23 cellular contexts compared by ENCODE assay signal in the genomic region with DNA sequence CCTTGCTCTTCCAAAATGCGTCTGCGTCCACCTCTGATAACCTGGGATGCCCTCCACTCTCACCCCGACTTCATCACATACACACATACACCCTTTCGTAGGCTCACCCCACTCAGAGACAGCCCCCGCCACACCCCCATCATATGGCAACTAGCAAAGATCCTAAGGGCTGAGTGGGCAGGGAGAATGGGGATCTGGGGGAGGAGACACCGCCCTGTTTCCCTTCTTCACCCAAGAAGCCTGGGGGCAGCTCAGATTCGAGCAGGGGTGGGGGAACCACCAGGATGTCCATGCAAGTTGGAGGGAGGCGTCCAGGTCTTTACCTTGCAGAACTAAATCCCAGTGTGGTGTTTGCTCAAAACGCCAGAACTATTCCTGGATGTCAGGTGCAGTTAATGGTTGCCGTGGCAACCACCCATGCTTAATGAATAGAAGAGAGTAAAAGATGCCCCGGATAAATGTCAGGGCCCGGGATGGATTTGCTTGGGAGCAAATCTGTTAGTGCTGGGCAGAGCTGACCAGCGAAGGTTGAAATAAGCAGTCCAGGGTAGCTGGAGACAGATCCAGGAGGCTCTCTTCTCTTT.
DNase-seq lines count a peak whose midpoint lies in the region; ATAC-seq and TF ChIP-seq lines count a peak whose summit lies in the region.
"Had no signal": no experiment of that assay in that cellular context is flagged by ENCODE, and none has a peak within 500 bp of the region (broad histone marks: within the 10 kb centered on the region; RNA-seq: fewer than 3 reads in every experiment).

No MANE protein-coding gene starts in this region.

- TF ChIP-seq RAD21 in neural cell (conservative IDR thresholded peaks at IDR 0.05): no peak

- TF ChIP-seq CTCF in neural cell (IDR thresholded peaks at IDR 0.05; ENCODE audit: poor library complexity, severe bottlenecking) (no peak), GM20000 (IDR thresholded peaks at IDR 0.05; ENCODE audit: extremely low read depth, missing control alignments) (no peak)

- no peaks in the 10 kb centered on the region for H3K9me2 ChIP-seq in neural cell (ENCODE audit: insufficient read depth, low read length)

- no peaks in the 10 kb centered on the region for H3K36me3 ChIP-seq in neural cell (ENCODE audit: insufficient read depth, low read length)
- no peaks in the 10 kb centered on the region for H3K36me3 ChIP-seq in aorta (ENCODE audit: control insufficient read depth in 1 of 2, insufficient read depth in 2 of 2, low read length in 1 of 2)
- H3K36me3 ChIP-seq: BLaER1 treated with 17β-estradiol and CSF1 and Interleukin-3, amounts not matched to agents 10 nM and 100 nM; Peyer's patch; SJSA1 had no signal

- H3K79me2 ChIP-seq in neural cell (replicated peaks; ENCODE audit: insufficient read depth, low read length): no peaks in the 10 kb centered on the region

- H3K27me3 ChIP-seq in neural cell (ENCODE audit: insufficient read depth, low read depth, low read length) (no peaks in the 10 kb centered on the region), aorta (ENCODE audit: control insufficient read depth in 1 of 2, insufficient read depth in 2 of 2, low read length in 1 of 2) (no peaks in the 10 kb centered on the region)
- H3K27me3 ChIP-seq: BLaER1 treated with 17β-estradiol and CSF1 and Interleukin-3, amounts not matched to agents 10 nM and 100 nM; Peyer's patch; SJSA1 had no signal

- peak overlapping the region; percentile 72 for H3K4me2 ChIP-seq in neural cell (ENCODE audit: low read length)
- H3K4me2 ChIP-seq: BLaER1 treated with 17β-estradiol and CSF1 and Interleukin-3, amounts not matched to agents 10 nM and 100 nM had no signal

- H3K4me1 ChIP-seq in aorta (ENCODE audit: control insufficient read depth in 1 of 2, insufficient read depth in 2 of 2, low read length in 2 of 2): no peaks in the 10 kb centered on the region
- H3K4me1 ChIP-seq: BLaER1 treated with 17β-estradiol and CSF1 and Interleukin-3, amounts not matched to agents 10 nM and 100 nM; Caco-2; Peyer's patch; SJSA1 had no signal

- no peak for TF ChIP-seq EP300 in neural cell (conservative IDR thresholded peaks at IDR 0.05; ENCODE audit: poor library complexity, severe bottlenecking)

- WGBS in aorta, 2 donors: 75 to 77% methylated on average over 13 of the region's 13 CpGs

- H3K4me3 ChIP-seq in neural cell (ENCODE audit: low read length) (peak overlapping the region; percentile 54), aorta (ENCODE audit: low read length in 2 of 2) (no peak overlapping the region)
- H3K4me3 ChIP-seq: BLaER1 treated with 17β-estradiol and CSF1 and Interleukin-3, amounts not matched to agents 10 nM and 100 nM; Peyer's patch; SJSA1 had no signal

- H3K27ac ChIP-seq in neural cell (ENCODE audit: low read length) (peak overlapping the region; percentile 35), aorta (ENCODE audit: low read depth in 1 of 2, low read length in 2 of 2) (no peak overlapping the region)
- H3K27ac ChIP-seq: BLaER1 treated with 17β-estradiol and CSF1 and Interleukin-3, amounts not matched to agents 10 nM and 100 nM; HL-60; Peyer's patch; SJSA1 had no signal

- no peak overlapping the region for H2AFZ ChIP-seq in neural cell (ENCODE audit: low read depth, low read length)

- H3K9me3 ChIP-seq in neural cell (ENCODE audit: low read length) (no peaks in the 10 kb centered on the region), aorta (ENCODE audit: control insufficient read depth, low read length) (no peaks in the 10 kb centered on the region)
- H3K9me3 ChIP-seq: BLaER1 treated with 17β-estradiol and CSF1 and Interleukin-3, amounts not matched to agents 10 nM and 100 nM; Caco-2; Peyer's patch; SJSA1 had no signal

- intact Hi-C loops in aorta (cut with DNase I): no loop called here

- H3F3A ChIP-seq in neural cell (ENCODE audit: insufficient read depth, low read length, poor library complexity, severe bottlenecking): no peaks in the 10 kb centered on the region

- ATAC-seq in aorta (ENCODE audit: low FRiP score): peak; percentile 27
- ATAC-seq in GM18907 (IDR thresholded peaks at IDR 0.05; ENCODE audit: unreplicated experiment): no peak
- ATAC-seq: HepG2 had no signal

- H3K9ac ChIP-seq in neural cell (ENCODE audit: low read length): peak overlapping the region; percentile 20
- H3K9ac ChIP-seq: BLaER1 treated with 17β-estradiol and CSF1 and Interleukin-3, amounts not matched to agents 10 nM and 100 nM had no signal

- DNase-seq in NCI-H146 (lab: John Stamatoyannopoulos, UW): peak; percentile 5
- no peak for DNase-seq in NCI-H146 treated with DMSO at 0.1 percent for 48 hours (lab: John Stamatoyannopoulos, UW; ENCODE audit: unreplicated experiment)
- peak; percentile 14 for DNase-seq in SK-N-DZ (ENCODE audit: low spot score)
- no peak for DNase-seq in aorta
- no peak for DNase-seq in GM20000 (ENCODE audit: low spot score)
- DNase-seq: 8988T; Caco-2; CD4-positive, alpha-beta memory T cell; DND-41; HFFc6; KBM-7; MM.1S; NCI-H1048; NCI-H1694 treated with DMSO at 0.1 percent for 48 hours; NCI-H2081 treated with DMSO at 0.1 percent for 48 hours; NCI-H774; Peyer's patch had no signal

- no peaks in the 10 kb centered on the region for H4K20me1 ChIP-seq in neural cell (ENCODE audit: insufficient read depth)
- H4K20me1 ChIP-seq: BLaER1 treated with 17β-estradiol and CSF1 and Interleukin-3, amounts not matched to agents 10 nM and 100 nM had no signal

TF ChIP-seq in neural cell, 6 proteins besides CTCF, POLR2A, EP300 and RAD21:
- no peak for TF ChIP-seq MXI1 (conservative IDR thresholded peaks at IDR 0.05; ENCODE audit: poor library complexity, severe bottlenecking)
- TF ChIP-seq POLR2AphosphoS5 (IDR thresholded peaks at IDR 0.05): no peak
- no peak for TF ChIP-seq TAF1 (IDR thresholded peaks at IDR 0.05; ENCODE audit: low read depth)
- no peak for TF ChIP-seq SMC3 (conservative IDR thresholded peaks at IDR 0.05; ENCODE audit: poor library complexity)
- TF ChIP-seq, protein P1, sequence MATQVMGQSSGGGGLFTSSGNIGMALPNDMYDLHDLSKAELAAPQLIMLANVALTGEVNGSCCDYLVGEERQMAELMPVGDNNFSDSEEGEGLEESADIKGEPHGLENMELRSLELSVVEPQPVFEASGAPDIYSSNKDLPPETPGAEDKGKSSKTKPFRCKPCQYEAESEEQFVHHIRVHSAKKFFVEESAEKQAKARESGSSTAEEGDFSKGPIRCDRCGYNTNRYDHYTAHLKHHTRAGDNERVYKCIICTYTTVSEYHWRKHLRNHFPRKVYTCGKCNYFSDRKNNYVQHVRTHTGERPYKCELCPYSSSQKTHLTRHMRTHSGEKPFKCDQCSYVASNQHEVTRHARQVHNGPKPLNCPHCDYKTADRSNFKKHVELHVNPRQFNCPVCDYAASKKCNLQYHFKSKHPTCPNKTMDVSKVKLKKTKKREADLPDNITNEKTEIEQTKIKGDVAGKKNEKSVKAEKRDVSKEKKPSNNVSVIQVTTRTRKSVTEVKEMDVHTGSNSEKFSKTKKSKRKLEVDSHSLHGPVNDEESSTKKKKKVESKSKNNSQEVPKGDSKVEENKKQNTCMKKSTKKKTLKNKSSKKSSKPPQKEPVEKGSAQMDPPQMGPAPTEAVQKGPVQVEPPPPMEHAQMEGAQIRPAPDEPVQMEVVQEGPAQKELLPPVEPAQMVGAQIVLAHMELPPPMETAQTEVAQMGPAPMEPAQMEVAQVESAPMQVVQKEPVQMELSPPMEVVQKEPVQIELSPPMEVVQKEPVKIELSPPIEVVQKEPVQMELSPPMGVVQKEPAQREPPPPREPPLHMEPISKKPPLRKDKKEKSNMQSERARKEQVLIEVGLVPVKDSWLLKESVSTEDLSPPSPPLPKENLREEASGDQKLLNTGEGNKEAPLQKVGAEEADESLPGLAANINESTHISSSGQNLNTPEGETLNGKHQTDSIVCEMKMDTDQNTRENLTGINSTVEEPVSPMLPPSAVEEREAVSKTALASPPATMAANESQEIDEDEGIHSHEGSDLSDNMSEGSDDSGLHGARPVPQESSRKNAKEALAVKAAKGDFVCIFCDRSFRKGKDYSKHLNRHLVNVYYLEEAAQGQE (IDR thresholded peaks at IDR 0.05; ENCODE audit: borderline replicate concordance): no peak
- TF ChIP-seq EZH2 (IDR thresholded peaks at IDR 0.05; ENCODE audit: borderline replicate concordance, insufficient read depth, low read length, poor library complexity, severe bottlenecking): no peak

Comparison
In these comparisons a context has a peak if more than half of its experiments do, and no peak if none do; other contexts are left out.
1. DNase-seq: peak in NCI-H146 (single experiment) and SK-N-DZ (single experiment); none in NCI-H146 treated with DMSO at 0.1 percent for 48 hours (single experiment), aorta (0 of 2) and GM20000 (single experiment).